Comparison of ENCODE assay signal across 10 cellular contexts in genomic region chr1:30761312-30762151, GRCh38.
DNase-seq lines count a peak whose midpoint lies in the region; ATAC-seq and TF ChIP-seq lines count a peak whose summit lies in the region.
"Had no signal": no experiment of that assay in that cellular context is flagged by ENCODE, and none has a peak within 500 bp of the region (broad histone marks: within the 10 kb centered on the region; RNA-seq: fewer than 3 reads in every experiment).

No MANE protein-coding gene starts in this region.

- H3K27ac Mint-ChIP-seq in nephron, result peak overlapping the region; percentile 18 to 44 (median 32)

- H3K4me3 Mint-ChIP-seq in nephron, result no peak overlapping the region

- H3K27ac ChIP-seq in KOPT-K1 (ENCODE audit: low read depth, low read length, poor library complexity, severe bottlenecking) (peak overlapping the region; percentile 95), angular gyrus (ENCODE audit: low read depth, low read length) (peak overlapping the region; percentile 85)

- peak; percentile 19 for DNase-seq in EL
- DNase-seq: GOT3, RPMI8226 had no signal

- peaks cover 2% of the 10 kb centered on the region for H3K9me3 Mint-ChIP-seq in nephron

- no peak for TF ChIP-seq CTCF in nephron (IDR thresholded peaks at IDR 0.05; ENCODE audit: unreplicated experiment in 3 of 3)

- H3K4me1 Mint-ChIP-seq in nephron, result peaks cover 49% of the 10 kb centered on the region

- peaks cover 15% of the 10 kb centered on the region for H3K27me3 Mint-ChIP-seq in nephron (ENCODE audit: low read depth)

- H3K36me3 ChIP-seq in KOPT-K1 (ENCODE audit: insufficient read depth, low read length), result no peaks in the 10 kb centered on the region

- ATAC-seq in HG03571 (IDR thresholded peaks at IDR 0.05; ENCODE audit: unreplicated experiment), result no peak
- no peak for ATAC-seq in GM21390 (IDR thresholded peaks at IDR 0.05; ENCODE audit: unreplicated experiment)
- no peak for ATAC-seq in HG02642 (IDR thresholded peaks at IDR 0.05; ENCODE audit: poor library complexity, unreplicated experiment)
- ATAC-seq in GM19324 (IDR thresholded peaks at IDR 0.05; ENCODE audit: low FRiP score, unreplicated experiment), result no peak

- no peaks in the 10 kb centered on the region for H3K36me3 Mint-ChIP-seq in nephron (ENCODE audit: low read depth)

- no peaks in the 10 kb centered on the region for H3K9me3 ChIP-seq in KOPT-K1 (ENCODE audit: insufficient read depth, low read length, poor library complexity, severe bottlenecking)
